ENCODE assay signal across 17 cellular contexts in genomic region chr3:185103359-185104127, GRCh38. TPM values are rescaled to one million over a fixed set of nuclear protein-coding genes. Genes with fewer than 3 reads are reported as not detected.
DNase-seq lines count a peak whose midpoint lies in the region; ATAC-seq, FAIRE-seq and TF ChIP-seq lines count a peak whose summit lies in the region.
"Had no signal": no experiment of that assay in that cellular context is flagged by ENCODE, and none has a peak within 500 bp of the region (broad histone marks: within the 10 kb centered on the region; RNA-seq: fewer than 3 reads in every experiment).

No MANE protein-coding gene starts in this region.

- H2AFZ ChIP-seq in K562 (ENCODE audit: low read depth, low read length): no peak overlapping the region
- H2AFZ ChIP-seq: GM23338 had no signal

- FAIRE-seq in GM18507 (lab: Jason Lieb, UNC) (peak; percentile 15), K562 (lab: Jason Lieb, UNC) (no peak)
- FAIRE-seq: G401.6, GM12892 had no signal

- ATAC-seq in K562: no peak
- no peak for ATAC-seq in GM18861 (IDR thresholded peaks at IDR 0.05; ENCODE audit: unreplicated experiment)
- ATAC-seq in HG03432 (IDR thresholded peaks at IDR 0.05; ENCODE audit: unreplicated experiment): no peak
- ATAC-seq: GM23338 had no signal

- H3K9me3 Mint-ChIP-seq in progenitor cell of endocrine pancreas (ENCODE audit: low read depth): peaks cover 68% of the 10 kb centered on the region

- DNase-seq in GM18507 (ENCODE audit: extremely low spot score, insufficient read length, low read depth) (no peak), NCI-H146 treated with DMSO at 0.1 percent for 48 hours (lab: John Stamatoyannopoulos, UW; ENCODE audit: unreplicated experiment) (peak; percentile 22), K562 (ENCODE audit: extremely low read depth in 1 of 4, low spot score in 3 of 4) (no peak), progenitor cell of endocrine pancreas (ENCODE audit: low spot score, unreplicated experiment) (no peak), NCI-H2171 treated with DMSO at 0.1 percent for 48 hours (lab: John Stamatoyannopoulos, UW) (no peak)
- DNase-seq: ACHN; CD4-positive, CD25-positive, alpha-beta regulatory T cell; DMS79 treated with DMSO at 0.1 percent for 48 hours; EL; H7; KBM-7 had no signal

- no peaks in the 10 kb centered on the region for H3K27me3 Mint-ChIP-seq in progenitor cell of endocrine pancreas

- H3K4me2 ChIP-seq in K562 (ENCODE audit: insufficient read depth, low read length): no peak overlapping the region
- H3K4me2 ChIP-seq: BLaER1 treated with 17β-estradiol and CSF1 and Interleukin-3, amounts not matched to agents 10 nM and 100 nM; GM23338 had no signal

- peaks cover 3% of the 10 kb centered on the region for H3K4me1 Mint-ChIP-seq in progenitor cell of endocrine pancreas (ENCODE audit: low read depth)
- H3K4me1 Mint-ChIP-seq: CD4-positive, CD25-positive, alpha-beta regulatory T cell; GM23338 had no signal

- BruUV-seq in K562 (replicated peaks; lab: Mats Ljungman, UMichigan): no TSS peak

- no peak for TF ChIP-seq EP300 in K562 (IDR thresholded peaks at IDR 0.05; ENCODE audit: low read length)

- H3K4me1 ChIP-seq in K562 (replicated peaks in 1 of 2; ENCODE audit: control insufficient read depth in 2 of 2, insufficient read depth in 2 of 2, low read length in 2 of 2): no peaks in the 10 kb centered on the region
- H3K4me1 ChIP-seq: BLaER1 treated with 17β-estradiol and CSF1 and Interleukin-3, amounts not matched to agents 10 nM and 100 nM had no signal

- intact Hi-C loops in K562 (cut with micrococcal nuclease): no loop called here

- in situ Hi-C loops in K562 (cut with MboI): no loop called here

- peaks cover 26% of the 10 kb centered on the region for H3K36me3 Mint-ChIP-seq in progenitor cell of endocrine pancreas (ENCODE audit: insufficient read depth)
- H3K36me3 Mint-ChIP-seq: CD4-positive, CD25-positive, alpha-beta regulatory T cell had no signal

- no peak overlapping the region for H3K9ac ChIP-seq in K562 (ENCODE audit: insufficient read depth in 1 of 2, low read depth in 2 of 2, low read length in 2 of 2)
- H3K9ac ChIP-seq: BLaER1 treated with 17β-estradiol and CSF1 and Interleukin-3, amounts not matched to agents 10 nM and 100 nM had no signal

- H3K4me3 Mint-ChIP-seq in progenitor cell of endocrine pancreas (ENCODE audit: low read depth): no peak overlapping the region
- H3K4me3 Mint-ChIP-seq: CD4-positive, CD25-positive, alpha-beta regulatory T cell; GM23338 had no signal

- H4K20me1 ChIP-seq in K562 (replicated peaks; ENCODE audit: control insufficient read depth, insufficient read depth, low read length): no peaks in the 10 kb centered on the region
- H4K20me1 ChIP-seq: BLaER1 treated with 17β-estradiol and CSF1 and Interleukin-3, amounts not matched to agents 10 nM and 100 nM had no signal

- H3K9me1 ChIP-seq in K562 (ENCODE audit: control insufficient read depth, insufficient read depth, low read length): no peaks in the 10 kb centered on the region

- H3K36me3 ChIP-seq in K562 (ENCODE audit: control insufficient read depth, insufficient read depth, low read length): no peaks in the 10 kb centered on the region
- H3K36me3 ChIP-seq: BLaER1 treated with 17β-estradiol and CSF1 and Interleukin-3, amounts not matched to agents 10 nM and 100 nM had no signal

- WGBS in K562 (ENCODE audit: insufficient coverage, low coverage, missing lambda C conversion rate): 2% methylated on average over 7 of the region's 7 CpGs

- TF ChIP-seq RAD21 in K562 (CRISPR knock-in tag; conservative IDR thresholded peaks at IDR 0.05 in 1 of 2, IDR thresholded peaks at IDR 0.05 in 1 of 2): no peak

- H3K9me3 ChIP-seq in K562 (replicated peaks; ENCODE audit: control insufficient read depth, insufficient read depth, low read depth, low read length): no peaks in the 10 kb centered on the region; the same call in 1 of the 2 replicates

- TF ChIP-seq CTCF in K562 (IDR thresholded peaks at IDR 0.05 in 2 of 3, conservative IDR thresholded peaks at IDR 0.05 in 1 of 3; ENCODE audit: insufficient read depth in 2 of 3, low read depth in 1 of 3, low read length in 3 of 3): no peak
- TF ChIP-seq CTCF in progenitor cell of endocrine pancreas (IDR thresholded peaks at IDR 0.05; ENCODE audit: unreplicated experiment): no peak

- no peak overlapping the region for H3K4me3 ChIP-seq in K562
- H3K4me3 ChIP-seq: BLaER1 treated with 17β-estradiol and CSF1 and Interleukin-3, amounts not matched to agents 10 nM and 100 nM; GM23338 had no signal

- H3K27ac ChIP-seq in K562 (ENCODE audit: extremely low read depth, low read depth, low read length): no peak overlapping the region
- H3K27ac ChIP-seq: BLaER1 treated with 17β-estradiol and CSF1 and Interleukin-3, amounts not matched to agents 10 nM and 100 nM had no signal

- no peak for TF ChIP-seq POLR2A in K562 (conservative IDR thresholded peaks at IDR 0.05)

- POLR2A ChIA-PET in K562 (lab: Yijun Ruan, JAX): no interaction called here

- CTCF ChIA-PET in K562 (lab: Yijun Ruan, JAX; ENCODE audit: low intra/inter-chr PET ratio): no interaction called here

- H3K27ac Mint-ChIP-seq in progenitor cell of endocrine pancreas: peak overlapping the region; percentile 66
- H3K27ac Mint-ChIP-seq: CD4-positive, CD25-positive, alpha-beta regulatory T cell; GM23338 had no signal

- H3K79me2 ChIP-seq in K562 (ENCODE audit: control insufficient read depth, insufficient read depth, low read length): no peaks in the 10 kb centered on the region

- no peaks in the 10 kb centered on the region for H3K27me3 ChIP-seq in K562 (ENCODE audit: control insufficient read depth in 2 of 2, insufficient read depth in 2 of 2, low read length in 2 of 2)
- H3K27me3 ChIP-seq: BLaER1 treated with 17β-estradiol and CSF1 and Interleukin-3, amounts not matched to agents 10 nM and 100 nM had no signal

TF ChIP-seq in K562, 482 proteins besides CTCF, POLR2A, EP300 and RAD21 (continues in another document):
- TF ChIP-seq E2F8 (IDR thresholded peaks at IDR 0.05; ENCODE audit: low read depth, partially characterized antibody): no peak

RNA-seq across cellular contexts. Expression of gene C3orf70, which starts 49.3 kb away (rescaled TPM):
- total RNA-seq in K562 (2011; cell fraction: chromatin; rRNA removed; ENCODE audit: low replicate concordance): 0.09 and 0.14 TPM in 2 replicates
- total RNA-seq in K562 (2011; cell fraction: nucleolus; rRNA removed): 0.17 TPM in 1 of 2 replicates, not detected in the other
- 0.07 and 0.08 TPM in 2 replicates for total RNA-seq in K562 (2011; cell fraction: nucleoplasm; rRNA removed)
- total RNA-seq in K562 (2014; rRNA removed): not detected in 2 replicates
- not detected in 2 replicates for total RNA-seq in K562 (2014; rRNA removed; fragmentation: Illumina TruSeq; extraction: Trizol)
- total RNA-seq in K562 (2015; rRNA removed; fragmentation: Illumina TruSeq; extraction: Trizol): 0.04 TPM in 1 of 2 replicates, not detected in the other
- 0.04 TPM in 1 of 2 replicates, not detected in the other for total RNA-seq in K562 (2021)
- 0.01 and 0.03 TPM in 2 replicates for polyA plus RNA-seq in K562 (2011; rRNA removed)
- 0.03 TPM in 1 of 2 replicates, not detected in the other for polyA plus RNA-seq in K562 (2011; cell fraction: cytosol; rRNA removed)
- polyA plus RNA-seq in K562 (2011; cell fraction: nucleus; rRNA removed): 0.04 TPM in 1 of 2 replicates, not detected in the other
- 0.01 TPM in 1 of 2 replicates, not detected in the other for polyA plus RNA-seq in K562 (2012)
- polyA plus RNA-seq in K562 (2014; fragmentation: Illumina TruSeq; extraction: Trizol): 0.01 TPM in 1 of 2 replicates, not detected in the other
- not detected for polyA plus RNA-seq in K562 (2014; fragmentation: Nextera tagmentation; extraction: Ambion mirVana)
- not detected in 2 replicates for polyA plus RNA-seq in K562 (2014; rRNA removed)
- polyA minus RNA-seq in K562 (2011; rRNA and poly(A)+ RNA removed): 0.07 TPM in 1 of 2 replicates, not detected in the other
- not detected in 2 replicates for polyA minus RNA-seq in K562 (2011; cell fraction: cytosol; rRNA and poly(A)+ RNA removed)
- polyA minus RNA-seq in K562 (2011; cell fraction: nucleus; rRNA and poly(A)+ RNA removed): not detected in 2 replicates
- 5.8 and 5.9 TPM in 2 replicates for total RNA-seq in progenitor cell of endocrine pancreas
- total RNA-seq: CD4-positive, CD25-positive, alpha-beta regulatory T cell had no signal
- polyA plus RNA-seq: CD4-positive, CD25-positive, alpha-beta regulatory T cell had no signal
